ENCODE assay signal across 21 cellular contexts in genomic region chr6:97813881-97814280, GRCh38.
A peak's percentile ranks its signal among the peaks of the same experiment; 100 is the strongest.
DNase-seq lines count a peak whose midpoint lies in the region; ATAC-seq, FAIRE-seq and TF ChIP-seq lines count a peak whose summit lies in the region.
"Had no signal": no experiment of that assay in that cellular context is flagged by ENCODE, and none has a peak within 500 bp of the region (broad histone marks: within the 10 kb centered on the region; RNA-seq: fewer than 3 reads in every experiment).

No MANE protein-coding gene starts in this region.

- TF ChIP-seq POLR2A in H1 (IDR thresholded peaks at IDR 0.05; ENCODE audit: control extremely low read depth in 1 of 2, low read depth in 2 of 2, low read length in 2 of 2) = no peak

- H3K79me1 ChIP-seq in H1 (ENCODE audit: low read depth, low read length) = no peaks in the 10 kb centered on the region

- H3K36me3 Mint-ChIP-seq in CD8-positive, alpha-beta T cell = no peaks in the 10 kb centered on the region

- H3K9me3 ChIP-seq in H1 (ENCODE audit: insufficient read depth in 2 of 2, low read depth in 1 of 2, low read length in 1 of 2) (no peaks in the 10 kb centered on the region), HAP-1 (no peaks in the 10 kb centered on the region)
- no peaks in the 10 kb centered on the region for H3K9me3 ChIP-seq in CD8-positive, alpha-beta T cell (ENCODE audit: low read length)

- in situ Hi-C loops in HAP-1 (cut with MboI; ENCODE audit: low sequenced_read_pairs) = no loop called here

- intact Hi-C loops in CD8-positive, alpha-beta T cell (cut with DNase I, micrococcal nuclease) = no loop called here

- CTCF ChIA-PET in H1 (lab: Charles Lee; ENCODE audit: partially characterized antibody) = interaction anchor here (1.1 to 1.7 kb wide), 2 partner anchors 10 to 11 kb away, joined by 3 to 7 read pairs; no protein-coding TSS in a partner anchor
- CTCF ChIA-PET in CD8-positive, alpha-beta T cell (lab: Charles Lee) = no interaction called here

- H3K23me2 ChIP-seq in H1 (ENCODE audit: low read depth, low read length) = no peaks in the 10 kb centered on the region

- H2AK5ac ChIP-seq in H1 (ENCODE audit: low read depth, low read length) = 0 out of 2 replicates have a peak overlapping the region, but pooled peaks have one; percentile 3

- no peak overlapping the region for H3K14ac ChIP-seq in H1 (ENCODE audit: insufficient read length)

- POLR2A ChIA-PET in H1 (lab: Charles Lee; ENCODE audit: partially characterized antibody) = interaction anchor here (1.5 kb wide), 1 partner anchor 10 kb away, joined by 4 read pairs; no protein-coding TSS in a partner anchor
- POLR2A ChIA-PET in CD8-positive, alpha-beta T cell (lab: Charles Lee) = no interaction called here

- H4K8ac ChIP-seq in H1 (ENCODE audit: extremely low read depth, insufficient read depth, low read length) = no peak overlapping the region

- peak; percentile 24 for DNase-seq in Ammon's horn (ENCODE audit: low spot score)
- peak; percentile 2 for DNase-seq in NCI-H524 treated with DMSO at 0.1 percent for 48 hours (lab: John Stamatoyannopoulos, UW)
- no peak for DNase-seq in H1 (ENCODE audit: low read depth in 1 of 2, low spot score in 2 of 2)
- peak; percentile 36 for DNase-seq in occipital lobe (lab: John Stamatoyannopoulos, UW)
- DNase-seq in Kasumi-1 (lab: John Stamatoyannopoulos, UW) = no peak
- DNase-seq in CD8-positive, alpha-beta T cell = no peak
- no peak for DNase-seq in HAP-1 (ENCODE audit: low spot score in 2 of 2)
- no peak for DNase-seq in HT-29 (ENCODE audit: low spot score)
- DNase-seq: 8988T; CD4-positive, alpha-beta T cell; DMS153; GDM1; GM23248; KG1; MV-4-11; NCI-H187; NCI-H2107; NCI-H526; NK-92 treated with Interleukin-12 subunit alpha and Interleukin-12 subunit beta, amount 100 ng/mL, for 24 hours had no signal

- H4K20me1 ChIP-seq in H1 (replicated peaks in 1 of 2; ENCODE audit: control insufficient read depth in 1 of 2, insufficient read depth in 2 of 2, low read length in 2 of 2) = no peaks in the 10 kb centered on the region

- no peaks in the 10 kb centered on the region for H3K27me3 Mint-ChIP-seq in CD8-positive, alpha-beta T cell (ENCODE audit: low read depth)
- H3K27me3 Mint-ChIP-seq: CD4-positive, alpha-beta T cell had no signal

- no peaks in the 10 kb centered on the region for H3K36me3 ChIP-seq in H1 (ENCODE audit: control insufficient read depth in 2 of 4, insufficient read depth in 4 of 4, low read length in 3 of 4)
- no peaks in the 10 kb centered on the region for H3K36me3 ChIP-seq in CD8-positive, alpha-beta T cell (ENCODE audit: insufficient read depth, low read length)
- no peaks in the 10 kb centered on the region for H3K36me3 ChIP-seq in HAP-1 (replicated peaks)

- ATAC-seq in CD8-positive, alpha-beta T cell = no peak
- ATAC-seq: Right ventricle myocardium inferior had no signal

- H3K27ac ChIP-seq in H1 (ENCODE audit: low read depth, low read length) = no peak overlapping the region
- H3K27ac ChIP-seq in CD8-positive, alpha-beta T cell (ENCODE audit: low read depth, low read length) = no peak overlapping the region
- H3K27ac ChIP-seq: GM23248 had no signal

- H2BK15ac ChIP-seq in H1 (ENCODE audit: low read length) = no peak overlapping the region

- FAIRE-seq in H1 (lab: Jason Lieb, UNC) = no peak
- FAIRE-seq: RCC 7860 had no signal

- H3K79me2 ChIP-seq in H1 (ENCODE audit: control insufficient read depth in 1 of 2, insufficient read depth in 2 of 2, low read length in 2 of 2) = no peaks in the 10 kb centered on the region

- H3K4me3 ChIP-seq in H1 (ENCODE audit: extremely low read depth in 1 of 4, insufficient read depth in 2 of 4, low read depth in 3 of 4, low read length in 4 of 4) (no peak overlapping the region), HAP-1 (no peak overlapping the region)
- H3K4me3 ChIP-seq in CD8-positive, alpha-beta T cell (ENCODE audit: low read depth, low read length) = no peak overlapping the region
- H3K4me3 ChIP-seq: GM23248 had no signal

- WGBS in H1 (ENCODE audit: extremely low coverage in 1 of 2, insufficient coverage in 1 of 2, insufficient read length in 1 of 2, insufficient replicate concordance in 2 of 2, low coverage in 1 of 2, low lambda C conversion rate in 2 of 2, missing lambda C conversion rate in 1 of 2), 2 experiments = 92% methylated on average over 4 of the region's 4 CpGs; no CpG with 5 or more reads in 1 of the 2 experiments

- no peak overlapping the region for H3K27ac Mint-ChIP-seq in CD8-positive, alpha-beta T cell
- H3K27ac Mint-ChIP-seq: CD4-positive, alpha-beta T cell had no signal

- no peak for TF ChIP-seq EP300 in H1 (IDR thresholded peaks at IDR 0.05; ENCODE audit: borderline replicate concordance in 1 of 2, low read depth in 2 of 2, low read length in 2 of 2)

- H3K56ac ChIP-seq in H1 (replicated peaks; ENCODE audit: insufficient read length, low read depth, low read length) = no peak overlapping the region

- no peak overlapping the region for H4K5ac ChIP-seq in H1 (ENCODE audit: insufficient read length, low read depth, low read length)

- no peak overlapping the region for H3K9ac ChIP-seq in H1 (replicated peaks in 1 of 4; ENCODE audit: extremely low read depth in 1 of 4, low read depth in 3 of 4, low read length in 3 of 4)
- H3K9ac ChIP-seq: GM23248 had no signal

- H2BK5ac ChIP-seq in H1 (ENCODE audit: low read depth, low read length) = peak overlapping the region; percentile 72

- peak overlapping the region; percentile 67; the same call in 1 of the 2 replicates for H2BK20ac ChIP-seq in H1 (ENCODE audit: low read length)

- no peak overlapping the region for H3K4ac ChIP-seq in H1 (replicated peaks; ENCODE audit: insufficient read length, low read depth, low read length)

- H3K4me2 ChIP-seq in H1 (ENCODE audit: insufficient read depth in 1 of 2, low read depth in 2 of 2, low read length in 2 of 2) = no peak overlapping the region; a peak in 1 of 4 replicates

- TF ChIP-seq RAD21 in H1 (IDR thresholded peaks at IDR 0.05 in 1 of 2, conservative IDR thresholded peaks at IDR 0.05 in 1 of 2; ENCODE audit: low read depth in 2 of 2, low read length in 2 of 2) = no peak

- no peak overlapping the region for H3K4me3 Mint-ChIP-seq in CD8-positive, alpha-beta T cell
- H3K4me3 Mint-ChIP-seq: CD4-positive, alpha-beta T cell had no signal

- peak overlapping the region; percentile 69 for H2BK12ac ChIP-seq in H1 (ENCODE audit: low read depth, low read length)

- H3K4me1 Mint-ChIP-seq in CD8-positive, alpha-beta T cell (ENCODE audit: low read depth) = no peaks in the 10 kb centered on the region

- peak overlapping the region; percentile 80 for H2AFZ ChIP-seq in H1 (ENCODE audit: low read length)
- H2AFZ ChIP-seq: GM23248 had no signal

- H3K4me1 ChIP-seq in H1 (replicated peaks in 1 of 4; ENCODE audit: control insufficient read depth in 3 of 4, insufficient read depth in 4 of 4, low read length in 3 of 4) (peaks cover 0 to 11% (median 7%) of the 10 kb centered on the region in 4 experiments; a peak in 4 of 7 replicates), HAP-1 (peaks cover 4% of the 10 kb centered on the region)
- no peaks in the 10 kb centered on the region for H3K4me1 ChIP-seq in CD8-positive, alpha-beta T cell (ENCODE audit: insufficient read depth, low read length)

- no peaks in the 10 kb centered on the region for H3K9me3 Mint-ChIP-seq in CD8-positive, alpha-beta T cell
- H3K9me3 Mint-ChIP-seq: CD4-positive, alpha-beta T cell had no signal

- no peak for TF ChIP-seq CTCF in H1 (IDR thresholded peaks at IDR 0.05; ENCODE audit: control extremely low read depth in 1 of 3, insufficient read depth in 1 of 3, low read depth in 1 of 3, low read length in 3 of 3)
- no peak for TF ChIP-seq CTCF in CD8-positive, alpha-beta T cell (IDR thresholded peaks at IDR 0.05)

- H3K27me3 ChIP-seq in H1 (replicated peaks in 1 of 4; ENCODE audit: control insufficient read depth in 3 of 4, extremely low read depth in 1 of 4, insufficient read depth in 3 of 4, low read length in 3 of 4) = no peaks in the 10 kb centered on the region
- H3K27me3 ChIP-seq in CD8-positive, alpha-beta T cell (ENCODE audit: insufficient read depth, low read length) = no peaks in the 10 kb centered on the region
- H3K27me3 ChIP-seq in HAP-1 (ENCODE audit: low read depth) = no peaks in the 10 kb centered on the region; the same call in 1 of the 2 replicates

- no peak overlapping the region for H3K23ac ChIP-seq in H1 (ENCODE audit: insufficient read length)

- peak overlapping the region; percentile 33 for H2BK120ac ChIP-seq in H1 (replicated peaks; ENCODE audit: low read depth, low read length)

- peak overlapping the region; percentile 50 for H4K91ac ChIP-seq in H1 (replicated peaks; ENCODE audit: insufficient read length, low read length)

- H3K18ac ChIP-seq in H1 (ENCODE audit: extremely low read depth, low read length) = 0 out of 2 replicates have a peak overlapping the region, but pooled peaks have one; percentile 19

TF ChIP-seq in H1, 55 proteins besides CTCF, POLR2A, EP300 and RAD21:
- TF ChIP-seq ASH2L (IDR thresholded peaks at IDR 0.05; ENCODE audit: low read length) (no peak), JUND (IDR thresholded peaks at IDR 0.05; ENCODE audit: low read length) (no peak), KDM4A (IDR thresholded peaks at IDR 0.05; ENCODE audit: low read depth, low read length, severe bottlenecking) (no peak)

Comparison
In these comparisons a context has a peak if more than half of its experiments do, and no peak if none do; other contexts are left out.
1. DNase-seq: peak in Ammon's horn (single experiment), NCI-H524 treated with DMSO at 0.1 percent for 48 hours (single experiment) and occipital lobe (single experiment); none in H1 (0 of 2), Kasumi-1 (0 of 2), CD8-positive, alpha-beta T cell (0 of 7), HAP-1 (0 of 2) and HT-29 (single experiment).